35 cellular contexts compared by ENCODE assay signal in genomic region chr10:21075880-21076279, GRCh38.
"Had no signal": no experiment of that assay in that cellular context is flagged by ENCODE, and none has a peak within 500 bp of the region (broad histone marks: within the 10 kb centered on the region; RNA-seq: fewer than 3 reads in every experiment).

No MANE protein-coding gene starts in this region.

- H3K9me3 ChIP-seq: MG63 had no signal

- H3K27me3 ChIP-seq: MG63 had no signal

- H3K4me3 ChIP-seq: MG63 had no signal

- H3K36me3 ChIP-seq: MG63 had no signal

- DNase-seq: Kasumi-1, MG63, MM.1S, MV-4-11, NCI-H1048, NCI-H1092, NCI-H1092 treated with DMSO at 0.1 percent for 48 hours, NCI-H1105, NCI-H1105 treated with DMSO at 0.1 percent for 48 hours, NCI-H1417, NCI-H1417 treated with DMSO at 0.1 percent for 48 hours, NCI-H1436, NCI-H1436 treated with DMSO at 0.1 percent for 48 hours, NCI-H146, NCI-H1694, NCI-H1694 treated with DMSO at 0.1 percent for 48 hours, NCI-H187, NCI-H187 treated with DMSO at 0.1 percent for 48 hours, NCI-H1930, NCI-H2029, NCI-H2029 treated with DMSO at 0.1 percent for 48 hours, NCI-H2081, NCI-H2081 treated with DMSO at 0.1 percent for 48 hours, NCI-H2107, NCI-H2171, NCI-H2171 treated with DMSO at 0.1 percent for 48 hours, NCI-H2227 treated with DMSO at 0.1 percent for 48 hours, NCI-H226, NCI-H345, NCI-H446, NCI-H446 treated with DMSO at 0.1 percent for 48 hours, NCI-H510A, NCI-H510A treated with DMSO at 0.1 percent for 48 hours, NCI-H524, NCI-H524 treated with DMSO at 0.1 percent for 48 hours had no signal
